ENCODE assay signal across 7 cellular contexts in genomic region chr7:67223551-67223950, GRCh38.
DNase-seq lines count a peak whose midpoint lies in the region; FAIRE-seq and TF ChIP-seq lines count a peak whose summit lies in the region.
"Not testable (repeated sequence)": the region's sequence is repeated elsewhere in the genome, so short reads cannot be mapped to it uniquely, and the experiment has no call there.

No MANE protein-coding gene starts in this region.

- FAIRE-seq in bronchial epithelial cell (lab: Jason Lieb, UNC) = not testable (repeated sequence)

- DNase-seq in BE2C (peak; percentile 12), HK-2 (ENCODE audit: unreplicated experiment) (peak; percentile 26), SJSA1 (ENCODE audit: low read depth in 1 of 2, low spot score in 2 of 2) (peak; percentile 67 to 88), bronchial epithelial cell (ENCODE audit: low read depth) (peak; percentile 54), fibroblast of pulmonary artery (ENCODE audit: low read depth) (peak; percentile 79), iris pigment epithelial cell (ENCODE audit: low read depth) (peak; percentile 95), posterior cingulate gyrus (peak in 7 of 10 donors; percentile 26 to 94 (median 67))

- intact Hi-C loops in posterior cingulate gyrus (cut with DNase I) = not testable (repeated sequence)

- not testable (repeated sequence) for H3K27me3 ChIP-seq in BE2C; SJSA1 (replicated peaks); bronchial epithelial cell (ENCODE audit: control insufficient read depth, insufficient read depth, low read length)

- H3K4me3 ChIP-seq in BE2C (ENCODE audit: low read depth, low read length); SJSA1; bronchial epithelial cell (ENCODE audit: low read depth, low read length); fibroblast of pulmonary artery (replicated peaks; ENCODE audit: low read depth, low read length): not testable (repeated sequence)

- not testable (repeated sequence) for H3K9me3 ChIP-seq in BE2C; SJSA1 (replicated peaks)

- not testable (repeated sequence) for H3K4me1 ChIP-seq in BE2C
- H3K4me1 ChIP-seq in SJSA1 (replicated peaks) = peaks cover 25% of the 10 kb centered on the region

- not testable (repeated sequence) for H3K36me3 ChIP-seq in BE2C; SJSA1; bronchial epithelial cell (ENCODE audit: control insufficient read depth, insufficient read depth, low read length)

- H3K27ac ChIP-seq in SJSA1 = peak overlapping the region; percentile 60

- TF ChIP-seq CTCF in BE2C (IDR thresholded peaks at IDR 0.05; ENCODE audit: low read depth, low read length); bronchial epithelial cell (IDR thresholded peaks at IDR 0.05; ENCODE audit: insufficient read depth, low read length, severe bottlenecking); fibroblast of pulmonary artery (IDR thresholded peaks at IDR 0.05; ENCODE audit: low read length, missing control alignments): not testable (repeated sequence)

Comparison
In these comparisons a context has a peak if more than half of its experiments do, and no peak if none do; other contexts are left out.
1. DNase-seq: peak in every context shown above with its lines; median percentile 95 in iris pigment epithelial cell; 79 in fibroblast of pulmonary artery; 78 in SJSA1; 67 in posterior cingulate gyrus; 54 in bronchial epithelial cell; 26 in HK-2; 12 in BE2C.